In the genomic region with DNA sequence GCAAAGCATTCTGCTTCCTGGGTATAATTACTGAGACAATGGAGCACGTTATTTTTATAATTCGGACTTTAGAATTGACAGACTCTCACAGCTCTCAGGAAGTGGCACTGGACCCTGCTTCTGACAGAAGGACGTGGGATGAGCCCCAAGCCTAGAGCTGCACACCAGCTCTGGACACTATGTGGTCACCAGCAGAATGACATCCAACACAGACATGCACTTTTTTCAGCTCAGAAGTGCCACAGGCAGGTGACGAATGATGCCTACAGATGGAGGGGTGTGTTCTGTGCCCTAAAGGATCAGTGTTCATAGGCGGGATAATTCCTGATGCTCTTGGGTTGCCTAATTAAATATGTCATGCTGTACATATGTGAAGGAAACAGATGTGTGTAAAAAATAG, we compare ENCODE assay signal across 17 cellular contexts.
"Had no signal": no experiment of that assay in that cellular context is flagged by ENCODE, and none has a peak within 500 bp of the region (broad histone marks: within the 10 kb centered on the region; RNA-seq: fewer than 3 reads in every experiment).

No MANE protein-coding gene starts in this region.

- H3K27ac ChIP-seq: adrenal gland, breast epithelium, gastrocnemius medialis, neural progenitor cell, right lobe of liver had no signal

- FAIRE-seq: astrocyte, endometrium, kidney had no signal

- H3K4me1 ChIP-seq: adrenal gland, breast epithelium, gastrocnemius medialis, neural progenitor cell, right lobe of liver had no signal

- H3K4me3 ChIP-seq: adrenal gland, breast epithelium, gastrocnemius medialis, neural progenitor cell, right lobe of liver had no signal

- DNase-seq: activated CD4-positive, alpha-beta T cell treated with anti-CD3 and anti-CD28 coated beads, Interleukin-2, amount 50 U/mL, for 1 hour; activated CD4-positive, CD25-positive, alpha-beta regulatory T cell treated with anti-CD3 and anti-CD28 coated beads, Interleukin-2, amount 50 U/mL, for 72 hours; activated CD8-positive, alpha-beta memory T cell treated with anti-CD3 and anti-CD28 coated beads, Interleukin-2, amount 50 U/mL, for 48 hours; activated effector memory CD4-positive, alpha-beta T cell treated with anti-CD3 and anti-CD28 coated beads, Interleukin-2, amount 50 U/mL, for 16 hours; cortex of kidney; erythroblast; gastrocnemius medialis; kidney; left ventricle myocardium superior; naive thymus-derived CD4-positive, alpha-beta T cell; stimulated activated naive B cell treated with anti-CD40 and anti-IgM and Interleukin-4, amounts not matched to agents 10 μg/mL and 1 μg/mL and 100 μg/mL, for 72 hours had no signal

- H3K27me3 ChIP-seq: adrenal gland, breast epithelium, gastrocnemius medialis, right lobe of liver had no signal

- H3K9me3 ChIP-seq: adrenal gland, gastrocnemius medialis, right lobe of liver had no signal

- ATAC-seq: gastrocnemius medialis; left ventricle myocardium superior; naive thymus-derived CD4-positive, alpha-beta T cell; right lobe of liver; stimulated activated naive B cell treated with anti-CD40 and anti-IgM and Interleukin-4, amounts not matched to agents 10 μg/mL and 1 μg/mL and 100 μg/mL, for 72 hours had no signal

- H3K36me3 ChIP-seq: adrenal gland, breast epithelium, gastrocnemius medialis, neural progenitor cell, right lobe of liver had no signal
